Comparison of ENCODE assay signal across 29 cellular contexts in genomic region chr19:53885036-53885435, GRCh38. TPM values are rescaled to one million over a fixed set of nuclear protein-coding genes. Genes with fewer than 3 reads are reported as not detected.
DNase-seq lines count a peak whose midpoint lies in the region; ATAC-seq, FAIRE-seq and TF ChIP-seq lines count a peak whose summit lies in the region.
"Had no signal": no experiment of that assay in that cellular context is flagged by ENCODE, and none has a peak within 500 bp of the region (broad histone marks: within the 10 kb centered on the region; RNA-seq: fewer than 3 reads in every experiment).

No MANE protein-coding gene starts in this region.

- H3F3A ChIP-seq in neural progenitor cell (ENCODE audit: low read depth) = peaks cover 39% of the 10 kb centered on the region

- no peak overlapping the region for H3K14ac ChIP-seq in H1 (ENCODE audit: insufficient read length)

- H4K8ac ChIP-seq in H1 (ENCODE audit: extremely low read depth, insufficient read depth, low read length) = no peak overlapping the region

- DNase-seq in H1 (ENCODE audit: low read depth in 1 of 2, low spot score in 2 of 2) = no peak
- DNase-seq in neural progenitor cell (ENCODE audit: low spot score) = no peak
- no peak for DNase-seq in Kasumi-1 (lab: John Stamatoyannopoulos, UW)
- DNase-seq in SIG-M5 (lab: John Stamatoyannopoulos, UW) = no peak
- DNase-seq: 8988T; ACHN; BE2C; C1 segment of cervical spinal cord; CD4-positive, CD25-positive, alpha-beta regulatory T cell; CD8-positive, alpha-beta memory T cell; COR-L47; DMS 273 treated with DMSO at 0.1 percent for 48 hours; DMS153; DMS53; DMS79; DND-41; EL; GDM1 had no signal

- TF ChIP-seq CTCF in H1 (IDR thresholded peaks at IDR 0.05; ENCODE audit: control extremely low read depth in 1 of 3, insufficient read depth in 1 of 3, low read depth in 1 of 3, low read length in 3 of 3) = no peak
- no peak for TF ChIP-seq CTCF in neural progenitor cell (IDR thresholded peaks at IDR 0.05)

- no peak overlapping the region for H3K4me3 ChIP-seq in BLaER1 treated with 17β-estradiol and CSF1 and Interleukin-3, amounts not matched to agents 10 nM and 100 nM
- H3K4me3 ChIP-seq in H1 (ENCODE audit: extremely low read depth in 1 of 4, insufficient read depth in 2 of 4, low read depth in 3 of 4, low read length in 4 of 4) (no peak overlapping the region), neural progenitor cell (no peak overlapping the region)
- H3K4me3 ChIP-seq: GM12878 had no signal

- H2BK120ac ChIP-seq in H1 (replicated peaks; ENCODE audit: low read depth, low read length) = no peak overlapping the region

- H4K5ac ChIP-seq in H1 (ENCODE audit: insufficient read length, low read depth, low read length) = no peak overlapping the region

- no peak overlapping the region for H2BK12ac ChIP-seq in H1 (ENCODE audit: low read depth, low read length)

- no peak overlapping the region for H3K4ac ChIP-seq in H1 (replicated peaks; ENCODE audit: insufficient read length, low read depth, low read length)

- TF ChIP-seq RAD21 in H1 (IDR thresholded peaks at IDR 0.05 in 1 of 2, conservative IDR thresholded peaks at IDR 0.05 in 1 of 2; ENCODE audit: low read depth in 2 of 2, low read length in 2 of 2) = no peak

- H3K4me1 ChIP-seq in BLaER1 treated with 17β-estradiol and CSF1 and Interleukin-3, amounts not matched to agents 10 nM and 100 nM = peaks cover 26 to 56% (median 53%) of the 10 kb centered on the region in 10 experiments
- H3K4me1 ChIP-seq in H1 (replicated peaks in 1 of 4; ENCODE audit: control insufficient read depth in 3 of 4, insufficient read depth in 4 of 4, low read length in 3 of 4) (peaks cover 0 to 25% (median 7%) of the 10 kb centered on the region in 4 experiments; a peak in 6 of 7 replicates), neural progenitor cell (peaks cover 30% of the 10 kb centered on the region)
- H3K4me1 ChIP-seq: BE2C had no signal

- no peak overlapping the region for H2BK15ac ChIP-seq in H1 (ENCODE audit: low read length)

- no peak overlapping the region for H3K56ac ChIP-seq in H1 (replicated peaks; ENCODE audit: insufficient read length, low read depth, low read length)

- FAIRE-seq in H1 (lab: Jason Lieb, UNC) = no peak
- FAIRE-seq: A204.1, GM12878, GM12892, GM18507, GM19239 had no signal

- H3K79me2 ChIP-seq in H1 (ENCODE audit: control insufficient read depth in 1 of 2, insufficient read depth in 2 of 2, low read length in 2 of 2) = no peaks in the 10 kb centered on the region
- H3K79me2 ChIP-seq in neural progenitor cell (ENCODE audit: low read depth) = no peaks in the 10 kb centered on the region

- no peak overlapping the region for H3K9ac ChIP-seq in BLaER1 treated with 17β-estradiol and CSF1 and Interleukin-3, amounts not matched to agents 10 nM and 100 nM
- H3K9ac ChIP-seq in H1 (replicated peaks in 1 of 4; ENCODE audit: extremely low read depth in 1 of 4, low read depth in 3 of 4, low read length in 3 of 4) (no peak overlapping the region), neural progenitor cell (no peak overlapping the region)

- no peak overlapping the region for H3K27ac Mint-ChIP-seq in neural progenitor cell
- H3K27ac Mint-ChIP-seq: CD14-positive monocyte; CD4-positive, alpha-beta memory T cell; CD4-positive, CD25-positive, alpha-beta regulatory T cell had no signal

- WGBS in H1 (ENCODE audit: extremely low coverage in 1 of 2, insufficient coverage in 1 of 2, insufficient read length in 1 of 2, insufficient replicate concordance in 2 of 2, low coverage in 1 of 2, low lambda C conversion rate in 2 of 2, missing lambda C conversion rate in 1 of 2), 2 experiments = 95% methylated on average over 10 of the region's 10 CpGs; no CpG with 5 or more reads in 1 of the 2 experiments

- POLR2A ChIA-PET in H1 (lab: Charles Lee; ENCODE audit: partially characterized antibody) = interaction anchor here (0.8 to 4.7 kb wide), 4 partner anchors 13 to 19 kb away, joined by 4 to 46 read pairs (median 4); no protein-coding TSS in a partner anchor

- H3K27me3 ChIP-seq in BLaER1 treated with 17β-estradiol and CSF1 and Interleukin-3, amounts not matched to agents 10 nM and 100 nM = peaks cover 0 to 29% (median 11%) of the 10 kb centered on the region in 11 experiments; a peak in 14 of 22 replicates
- H3K27me3 ChIP-seq in H1 (replicated peaks in 1 of 4; ENCODE audit: control insufficient read depth in 3 of 4, extremely low read depth in 1 of 4, insufficient read depth in 3 of 4, low read length in 3 of 4) = peaks cover 0 to 11% (median 2%) of the 10 kb centered on the region in 4 experiments; a peak in 4 of 7 replicates
- peaks cover 36% of the 10 kb centered on the region for H3K27me3 ChIP-seq in neural progenitor cell

- peak overlapping the region in 7 of 11 experiments; percentile 5 to 98 (median 44); a peak in 12 of 22 replicates for H3K4me2 ChIP-seq in BLaER1 treated with 17β-estradiol and CSF1 and Interleukin-3, amounts not matched to agents 10 nM and 100 nM
- no peak overlapping the region; a peak in 1 of 4 replicates for H3K4me2 ChIP-seq in H1 (ENCODE audit: insufficient read depth in 1 of 2, low read depth in 2 of 2, low read length in 2 of 2)
- no peak overlapping the region for H3K4me2 ChIP-seq in neural progenitor cell

- TF ChIP-seq POLR2A in H1 (IDR thresholded peaks at IDR 0.05; ENCODE audit: control extremely low read depth in 1 of 2, low read depth in 2 of 2, low read length in 2 of 2) = no peak

- H3K36me3 ChIP-seq in BLaER1 treated with 17β-estradiol and CSF1 and Interleukin-3, amounts not matched to agents 10 nM and 100 nM = no peaks in the 10 kb centered on the region
- H3K36me3 ChIP-seq in H1 (ENCODE audit: control insufficient read depth in 2 of 4, insufficient read depth in 4 of 4, low read length in 3 of 4) (no peaks in the 10 kb centered on the region; a peak in 1 of 8 replicates), neural progenitor cell (no peaks in the 10 kb centered on the region)
- H3K36me3 ChIP-seq: BE2C had no signal

- no peak for ATAC-seq in HG02610 (IDR thresholded peaks at IDR 0.05; ENCODE audit: unreplicated experiment)
- ATAC-seq: GM12878 had no signal

- peak overlapping the region; percentile 65 for H3K4me3 Mint-ChIP-seq in neural progenitor cell
- H3K4me3 Mint-ChIP-seq: CD4-positive, CD25-positive, alpha-beta regulatory T cell had no signal

- H4K91ac ChIP-seq in H1 (replicated peaks; ENCODE audit: insufficient read length, low read length) = no peak overlapping the region

- H3K9me3 ChIP-seq in BLaER1 treated with 17β-estradiol and CSF1 and Interleukin-3, amounts not matched to agents 10 nM and 100 nM (replicated peaks in 1 of 11) = no peaks in the 10 kb centered on the region
- no peaks in the 10 kb centered on the region for H3K9me3 ChIP-seq in H1 (ENCODE audit: insufficient read depth in 2 of 2, low read depth in 1 of 2, low read length in 1 of 2)
- H3K9me3 ChIP-seq in neural progenitor cell (ENCODE audit: low read depth) = no peaks in the 10 kb centered on the region
- H3K9me3 ChIP-seq: BE2C had no signal

- H3K9me3 Mint-ChIP-seq in neural progenitor cell = no peaks in the 10 kb centered on the region
- H3K9me3 Mint-ChIP-seq: CD4-positive, alpha-beta memory T cell; CD8-positive, alpha-beta memory T cell had no signal

- H2AFZ ChIP-seq in H1 (ENCODE audit: low read length) = no peak overlapping the region
- H2AFZ ChIP-seq in neural progenitor cell (replicated peaks) = no peak overlapping the region

- no peaks in the 10 kb centered on the region for H3K79me1 ChIP-seq in H1 (ENCODE audit: low read depth, low read length)

- no peak overlapping the region for H3K27ac ChIP-seq in BLaER1 treated with 17β-estradiol and CSF1 and Interleukin-3, amounts not matched to agents 10 nM and 100 nM
- no peak overlapping the region for H3K27ac ChIP-seq in H1 (ENCODE audit: low read depth, low read length)
- H3K27ac ChIP-seq in neural progenitor cell = no peak overlapping the region

- H3K18ac ChIP-seq in H1 (ENCODE audit: extremely low read depth, low read length) = no peak overlapping the region

- 0 out of 2 replicates have a peak overlapping the region, but pooled peaks have one; percentile 72 for H2AK5ac ChIP-seq in H1 (ENCODE audit: low read depth, low read length)

- no peak for TF ChIP-seq EP300 in H1 (IDR thresholded peaks at IDR 0.05; ENCODE audit: borderline replicate concordance in 1 of 2, low read depth in 2 of 2, low read length in 2 of 2)

- H3K23me2 ChIP-seq in H1 (ENCODE audit: low read depth, low read length) = peaks cover 17% of the 10 kb centered on the region

- H4K20me1 ChIP-seq in BLaER1 treated with 17β-estradiol and CSF1 and Interleukin-3, amounts not matched to agents 10 nM and 100 nM = no peaks in the 10 kb centered on the region
- H4K20me1 ChIP-seq in H1 (replicated peaks in 1 of 2; ENCODE audit: control insufficient read depth in 1 of 2, insufficient read depth in 2 of 2, low read length in 2 of 2) = no peaks in the 10 kb centered on the region
- H4K20me1 ChIP-seq in neural progenitor cell (ENCODE audit: low read depth) = no peaks in the 10 kb centered on the region

- peaks cover 39% of the 10 kb centered on the region for H3K4me1 Mint-ChIP-seq in neural progenitor cell

- no peak overlapping the region for H2BK5ac ChIP-seq in H1 (ENCODE audit: low read depth, low read length)

- no peaks in the 10 kb centered on the region for H3K36me3 Mint-ChIP-seq in neural progenitor cell
- H3K36me3 Mint-ChIP-seq: CD4-positive, alpha-beta memory T cell had no signal

- CTCF ChIA-PET in H1 (lab: Charles Lee; ENCODE audit: partially characterized antibody) = interaction anchor here (0.8 to 4.0 kb wide), 10 partner anchors 13 to 303 kb away, joined by 3 to 24 read pairs (median 3); partner anchors contain the start of gene MYADM

- peaks cover 5% of the 10 kb centered on the region for H3K27me3 Mint-ChIP-seq in neural progenitor cell (ENCODE audit: insufficient read depth, low read depth)

- H2BK20ac ChIP-seq in H1 (ENCODE audit: low read length) = no peak overlapping the region

- H3K23ac ChIP-seq in H1 (ENCODE audit: insufficient read length) = no peak overlapping the region

RNA-seq across cellular contexts. Expression of gene PRKCG, which starts 3.0 kb away (rescaled TPM):
- total RNA-seq in H1 (2021; fragmentation: NEBNext Ultra II Directional; extraction: Animal tissue kit (Norgen Biotek cat#: 25700)) = 10.6 and 12.4 TPM in 2 replicates
- 6.1 and 14.0 TPM in 2 replicates for polyA plus RNA-seq in H1 (2011; rRNA removed)
- polyA plus RNA-seq in H1 (2011; cell fraction: cytosol; rRNA removed) = 8.1 TPM
- polyA plus RNA-seq in H1 (2011; cell fraction: nucleus; rRNA removed) = 50.1 TPM
- polyA plus RNA-seq in H1 (2012, experiment 1 of 2) = 8.6 to 16.1 TPM (median 13.9 TPM) in 4 replicates
- polyA plus RNA-seq in H1 (2012, experiment 2 of 2) = 7.2 TPM
- 11.2 TPM for polyA plus RNA-seq in H1 (2013, experiment 1 of 2)
- polyA plus RNA-seq in H1 (2013, experiment 2 of 2) = 8.9 TPM
- 5.0 and 6.9 TPM in 2 replicates for polyA minus RNA-seq in H1 (2011; rRNA and poly(A)+ RNA removed)
- polyA minus RNA-seq in H1 (2011; cell fraction: cytosol; rRNA and poly(A)+ RNA removed) = 8.4 TPM
- polyA minus RNA-seq in H1 (2011; cell fraction: nucleus; rRNA and poly(A)+ RNA removed) = 17.3 TPM
- 0.51 and 3.3 TPM in 2 replicates for total RNA-seq in neural progenitor cell (ENCODE audit: low replicate concordance)
- total RNA-seq: CD4-positive, alpha-beta memory T cell; CD4-positive, CD25-positive, alpha-beta regulatory T cell; CD8-positive, alpha-beta memory T cell; Daoy; GM12878 had no signal
- polyA plus RNA-seq: CD14-positive monocyte; CD4-positive, CD25-positive, alpha-beta regulatory T cell; CD8-positive, alpha-beta memory T cell; GM12878 had no signal

RNA-seq across cellular contexts. Expression of gene MYADM, which starts 17.4 kb away (rescaled TPM):
- 70.1 and 70.5 TPM in 2 replicates for total RNA-seq in H1 (2021; fragmentation: NEBNext Ultra II Directional; extraction: Animal tissue kit (Norgen Biotek cat#: 25700))
- polyA plus RNA-seq in H1 (2011; rRNA removed) = 74.2 and 122 TPM in 2 replicates
- polyA plus RNA-seq in H1 (2011; cell fraction: cytosol; rRNA removed) = 18.3 TPM
- 43.4 TPM for polyA plus RNA-seq in H1 (2011; cell fraction: nucleus; rRNA removed)
- 31.7 to 71.5 TPM (median 58.5 TPM) in 4 replicates for polyA plus RNA-seq in H1 (2012, experiment 1 of 2)
- 49.1 TPM for polyA plus RNA-seq in H1 (2012, experiment 2 of 2)
- 138 TPM for polyA plus RNA-seq in H1 (2013, experiment 1 of 2)
- polyA plus RNA-seq in H1 (2013, experiment 2 of 2) = 150 TPM
- polyA minus RNA-seq in H1 (2011; rRNA and poly(A)+ RNA removed) = 13.8 and 14.5 TPM in 2 replicates
- 26.3 TPM for polyA minus RNA-seq in H1 (2011; cell fraction: cytosol; rRNA and poly(A)+ RNA removed)
- 21.6 TPM for polyA minus RNA-seq in H1 (2011; cell fraction: nucleus; rRNA and poly(A)+ RNA removed)
- total RNA-seq in neural progenitor cell (ENCODE audit: low replicate concordance) = 11.5 and 25.6 TPM in 2 replicates

RNA-seq across cellular contexts. Expression of gene CACNG7, which starts 24.0 kb away (rescaled TPM):
- 28.9 and 29.9 TPM in 2 replicates for total RNA-seq in H1 (2021; fragmentation: NEBNext Ultra II Directional; extraction: Animal tissue kit (Norgen Biotek cat#: 25700))
- polyA plus RNA-seq in H1 (2011; rRNA removed) = 69.8 and 127 TPM in 2 replicates
- polyA plus RNA-seq in H1 (2011; cell fraction: cytosol; rRNA removed) = 64.4 TPM
- polyA plus RNA-seq in H1 (2011; cell fraction: nucleus; rRNA removed) = 75.4 TPM
- 33.4 to 44.9 TPM (median 40.2 TPM) in 4 replicates for polyA plus RNA-seq in H1 (2012, experiment 1 of 2)
- polyA plus RNA-seq in H1 (2012, experiment 2 of 2) = 33.0 TPM
- polyA plus RNA-seq in H1 (2013, experiment 1 of 2) = 43.8 TPM
- 49.1 TPM for polyA plus RNA-seq in H1 (2013, experiment 2 of 2)
- 16.4 and 25.3 TPM in 2 replicates for polyA minus RNA-seq in H1 (2011; rRNA and poly(A)+ RNA removed)
- polyA minus RNA-seq in H1 (2011; cell fraction: cytosol; rRNA and poly(A)+ RNA removed) = 32.9 TPM
- 19.4 TPM for polyA minus RNA-seq in H1 (2011; cell fraction: nucleus; rRNA and poly(A)+ RNA removed)
- total RNA-seq in neural progenitor cell (ENCODE audit: low replicate concordance) = 6.7 and 27.3 TPM in 2 replicates
- total RNA-seq: A673; CD4-positive, alpha-beta memory T cell; CD4-positive, CD25-positive, alpha-beta regulatory T cell; CD8-positive, alpha-beta memory T cell; GM12878 had no signal
- polyA plus RNA-seq: CD14-positive monocyte; CD4-positive, alpha-beta memory T cell; CD4-positive, CD25-positive, alpha-beta regulatory T cell; CD8-positive, alpha-beta memory T cell; GM12878 had no signal

Comparison
In these comparisons a context has a peak if more than half of its experiments do, and no peak if none do; other contexts are left out.
1. H3K4me2 ChIP-seq: peak in BLaER1 treated with 17β-estradiol and CSF1 and Interleukin-3, amounts not matched to agents 10 nM and 100 nM (7 of 11); none in H1 (0 of 2) and neural progenitor cell (single experiment).